ENCODE assay signal across 17 cellular contexts in the genomic region with DNA sequence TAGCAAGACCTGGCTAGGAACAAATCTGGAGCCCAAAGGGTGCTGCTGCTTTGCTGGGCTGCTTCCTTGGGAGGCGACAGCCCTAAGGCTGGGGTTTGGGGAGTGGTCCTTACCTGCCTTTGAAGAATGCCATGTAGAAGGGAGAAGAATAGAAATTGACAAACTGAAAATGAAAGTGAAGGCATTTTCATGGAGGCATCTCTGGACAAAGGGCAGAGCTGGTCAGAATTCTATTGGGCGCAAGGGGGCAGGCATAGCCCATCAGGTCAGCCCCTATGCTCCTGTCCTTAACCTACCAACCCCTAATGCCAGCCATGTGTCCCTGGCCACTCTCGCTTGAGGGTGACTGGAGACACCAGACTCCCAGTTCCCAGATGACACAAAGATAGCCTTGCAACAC. TPM values are rescaled to one million over a fixed set of nuclear protein-coding genes. Genes with fewer than 3 reads are reported as not detected.
DNase-seq lines count a peak whose midpoint lies in the region; ATAC-seq, FAIRE-seq and TF ChIP-seq lines count a peak whose summit lies in the region.
"Had no signal": no experiment of that assay in that cellular context is flagged by ENCODE, and none has a peak within 500 bp of the region (broad histone marks: within the 10 kb centered on the region; RNA-seq: fewer than 3 reads in every experiment).

No MANE protein-coding gene starts in this region.

- intact Hi-C loops in activated naive CD4-positive, alpha-beta T cell treated with anti-CD3 and anti-CD28 coated beads for 36 hours (cut with micrococcal nuclease): no loop called here
- intact Hi-C loops in GM12878 (cut with micrococcal nuclease; ENCODE audit: unreplicated experiment) (no loop called here), head of caudate nucleus (cut with DNase I) (no loop called here)

- TF ChIP-seq EP300 in GM12878 (IDR thresholded peaks at IDR 0.05; ENCODE audit: borderline replicate concordance in 1 of 2, control insufficient read depth in 1 of 2, low read depth in 2 of 2, low read length in 2 of 2): no peak

- H3K4me1 ChIP-seq in GM12878 (ENCODE audit: control insufficient read depth, insufficient read depth, low read length): peaks cover 5% of the 10 kb centered on the region; the same call in 1 of the 2 replicates
- peaks cover 3 to 18% (median 10%) of the 10 kb centered on the region in 4 donors for H3K4me1 ChIP-seq in liver (ENCODE audit: control insufficient read depth in 4 of 4, insufficient read depth in 4 of 4, low read length in 3 of 4)

- BruUV-seq in GM12878 (replicated peaks; lab: Mats Ljungman, UMichigan): no TSS peak

- H3K27me3 Mint-ChIP-seq in activated naive CD4-positive, alpha-beta T cell treated with anti-CD3 and anti-CD28 coated beads, Interleukin-2, amount 50 U/mL, for 24 hours: peaks cover 3% of the 10 kb centered on the region
- peaks cover 2% of the 10 kb centered on the region for H3K27me3 Mint-ChIP-seq in activated naive CD4-positive, alpha-beta T cell treated with anti-CD3 and anti-CD28 coated beads for 36 hours (ENCODE audit: low read depth)
- H3K27me3 Mint-ChIP-seq in HFFc6 (ENCODE audit: insufficient read depth): peaks cover 5% of the 10 kb centered on the region

- no peaks in the 10 kb centered on the region for H3K9me3 Mint-ChIP-seq in activated naive CD4-positive, alpha-beta T cell treated with anti-CD3 and anti-CD28 coated beads, Interleukin-2, amount 50 U/mL, for 24 hours
- H3K9me3 Mint-ChIP-seq in activated naive CD4-positive, alpha-beta T cell treated with anti-CD3 and anti-CD28 coated beads for 36 hours: no peaks in the 10 kb centered on the region
- H3K9me3 Mint-ChIP-seq in HFFc6: no peaks in the 10 kb centered on the region
- H3K9me3 Mint-ChIP-seq: CD8-positive, alpha-beta T cell had no signal

- H3K9me3 ChIP-seq in GM12878 (replicated peaks; ENCODE audit: control insufficient read depth, insufficient read depth, low read length): no peaks in the 10 kb centered on the region
- H3K9me3 ChIP-seq in liver (ENCODE audit: control insufficient read depth in 4 of 4, low read length in 3 of 4): no peaks in the 10 kb centered on the region

- TF ChIP-seq POLR2A in GM12878 (IDR thresholded peaks at IDR 0.05; ENCODE audit: low read depth, low read length): no peak
- no peak for TF ChIP-seq POLR2A in GM12891 (IDR thresholded peaks at IDR 0.05; ENCODE audit: low read depth, low read length)

- peak overlapping the region; percentile 28 for H2AFZ ChIP-seq in GM12878 (ENCODE audit: control insufficient read depth, low read depth, low read length)

- SMC1A ChIA-PET in GM12878 (lab: Charles Lee; ENCODE audit: uncharacterized antibody, unreplicated experiment): interaction anchor here (1.9 kb wide), 1 partner anchor 24 kb away, joined by 4 read pairs; no protein-coding TSS in a partner anchor

- H3K36me3 Mint-ChIP-seq in activated naive CD4-positive, alpha-beta T cell treated with anti-CD3 and anti-CD28 coated beads, Interleukin-2, amount 50 U/mL, for 24 hours: no peaks in the 10 kb centered on the region
- no peaks in the 10 kb centered on the region for H3K36me3 Mint-ChIP-seq in activated naive CD4-positive, alpha-beta T cell treated with anti-CD3 and anti-CD28 coated beads for 36 hours (ENCODE audit: low read depth)
- no peaks in the 10 kb centered on the region for H3K36me3 Mint-ChIP-seq in HFFc6 (ENCODE audit: low read depth)
- H3K36me3 Mint-ChIP-seq: CD8-positive, alpha-beta T cell had no signal

- POLR2A ChIA-PET in GM12878 (lab: Charles Lee): no interaction called here

- H3K27me3 ChIP-seq in GM12878 (replicated peaks in 1 of 2; ENCODE audit: control insufficient read depth in 2 of 2, insufficient read depth in 2 of 2, low read length in 1 of 2) (no peaks in the 10 kb centered on the region), liver (ENCODE audit: control insufficient read depth in 4 of 4, insufficient read depth in 4 of 4, low read length in 3 of 4) (no peaks in the 10 kb centered on the region)

- no peaks in the 10 kb centered on the region for H3K79me2 ChIP-seq in GM12878 (ENCODE audit: control insufficient read depth, insufficient read depth, low read length)

- H4K20me1 ChIP-seq in GM12878 (ENCODE audit: control insufficient read depth, insufficient read depth): no peaks in the 10 kb centered on the region

- H3K27ac Mint-ChIP-seq in activated naive CD4-positive, alpha-beta T cell treated with anti-CD3 and anti-CD28 coated beads, Interleukin-2, amount 50 U/mL, for 24 hours: peak overlapping the region; percentile 81
- H3K27ac Mint-ChIP-seq in activated naive CD4-positive, alpha-beta T cell treated with anti-CD3 and anti-CD28 coated beads for 36 hours: no peak overlapping the region
- H3K27ac Mint-ChIP-seq in HFFc6: no peak overlapping the region
- H3K27ac Mint-ChIP-seq: CD8-positive, alpha-beta T cell had no signal

- H3K9ac ChIP-seq in GM12878 (ENCODE audit: control insufficient read depth, insufficient read depth, low read length) (no peak overlapping the region), liver (ENCODE audit: low read depth in 1 of 2, low read length in 2 of 2) (no peak overlapping the region)

- in situ Hi-C loops in GM12878 (cut with MboI): no loop called here

- H3K4me3 ChIP-seq in GM12878 (no peak overlapping the region), liver (ENCODE audit: low read depth in 1 of 3, low read length in 3 of 3) (no peak overlapping the region)

- no peak overlapping the region for H3K4me2 ChIP-seq in GM12878 (ENCODE audit: control insufficient read depth, insufficient read depth)

- RAD21 ChIA-PET in GM12878 (lab: Charles Lee; ENCODE audit: unreplicated experiment): interaction anchor here (1.1 kb wide), 1 partner anchor 138 kb away, joined by 3 read pairs; no protein-coding TSS in a partner anchor

- H3K4me1 Mint-ChIP-seq in activated naive CD4-positive, alpha-beta T cell treated with anti-CD3 and anti-CD28 coated beads, Interleukin-2, amount 50 U/mL, for 24 hours: peaks cover 16% of the 10 kb centered on the region
- peaks cover 17% of the 10 kb centered on the region for H3K4me1 Mint-ChIP-seq in activated naive CD4-positive, alpha-beta T cell treated with anti-CD3 and anti-CD28 coated beads for 36 hours (ENCODE audit: low read depth)
- H3K4me1 Mint-ChIP-seq in HFFc6 (ENCODE audit: low read depth): peaks cover 17% of the 10 kb centered on the region

- 66% methylated on average over 3 of the region's 3 CpGs for WGBS in GM12878 (ENCODE audit: insufficient coverage, insufficient replicate concordance, low lambda C conversion rate, missing lambda C conversion rate)
- 73% methylated on average over 3 of the region's 3 CpGs for WGBS in liver

- no peak for FAIRE-seq in GM12878 (lab: Jason Lieb, UNC)
- FAIRE-seq in GM12891 (lab: Jason Lieb, UNC): no peak
- FAIRE-seq: D721Med, H54 had no signal

- H3K27ac ChIP-seq in GM12878 (ENCODE audit: control insufficient read depth, insufficient read depth) (no peak overlapping the region), liver (ENCODE audit: low read depth in 1 of 2, low read length in 2 of 2) (no peak overlapping the region)

- ATAC-seq in GM12878 (no peak), GM21360 (IDR thresholded peaks at IDR 0.05; ENCODE audit: unreplicated experiment) (no peak)
- ATAC-seq: CD8-positive, alpha-beta T cell had no signal

- TF ChIP-seq CTCF in HFFc6 (IDR thresholded peaks at IDR 0.05) (no peak), GM12878 (IDR thresholded peaks at IDR 0.05 in 2 of 3, conservative IDR thresholded peaks at IDR 0.05 in 1 of 3; ENCODE audit: control insufficient read depth in 2 of 3, extremely low read depth in 1 of 3, insufficient read depth in 1 of 3, low read depth in 3 of 3, low read length in 3 of 3) (no peak), liver (IDR thresholded peaks at IDR 0.05; ENCODE audit: low read depth, low read length, missing input control) (peak; percentile 4)

- no peak overlapping the region for H3K4me3 Mint-ChIP-seq in activated naive CD4-positive, alpha-beta T cell treated with anti-CD3 and anti-CD28 coated beads, Interleukin-2, amount 50 U/mL, for 24 hours
- no peak overlapping the region for H3K4me3 Mint-ChIP-seq in activated naive CD4-positive, alpha-beta T cell treated with anti-CD3 and anti-CD28 coated beads for 36 hours
- peak overlapping the region; percentile 63; the same call in 1 of the 2 replicates for H3K4me3 Mint-ChIP-seq in HFFc6
- H3K4me3 Mint-ChIP-seq: CD8-positive, alpha-beta T cell had no signal

- no peak for DNase-seq in activated naive CD4-positive, alpha-beta T cell treated with anti-CD3 and anti-CD28 coated beads for 36 hours
- DNase-seq in HFFc6: no peak
- no peak for DNase-seq in GM12878 (ENCODE audit: low read depth, low spot score)
- no peak for DNase-seq in head of caudate nucleus
- no peak for DNase-seq in GM12891 (ENCODE audit: insufficient read length, low spot score)
- DNase-seq: AML-193; CD8-positive, alpha-beta T cell; DND-41; GDM1; NCI-H1436 treated with DMSO at 0.1 percent for 48 hours; NCI-H2081; NCI-H526 treated with DMSO at 0.1 percent for 48 hours had no signal

- TF ChIP-seq RAD21 in GM12878 (IDR thresholded peaks at IDR 0.05; ENCODE audit: insufficient read depth, low read depth, low read length): no peak
- peak; percentile 32 to 35 for TF ChIP-seq RAD21 in liver (IDR thresholded peaks at IDR 0.05)

- CTCF ChIA-PET in activated naive CD4-positive, alpha-beta T cell treated with anti-CD3 and anti-CD28 coated beads for 36 hours (lab: Charles Lee): no interaction called here
- CTCF ChIA-PET in GM12878 (lab: Yijun Ruan, JAX): interaction anchor here (1.1 to 1.5 kb wide), 3 partner anchors 9 to 141 kb away, joined by 3 read pairs; no protein-coding TSS in a partner anchor

- H3K36me3 ChIP-seq in GM12878 (ENCODE audit: control insufficient read depth in 2 of 2, insufficient read depth in 2 of 2, low read length in 1 of 2): no peaks in the 10 kb centered on the region
- no peaks in the 10 kb centered on the region for H3K36me3 ChIP-seq in liver (ENCODE audit: control insufficient read depth in 4 of 4, insufficient read depth in 3 of 4, low read depth in 1 of 4, low read length in 3 of 4)

RNA-seq across cellular contexts. Expression of gene ARHGEF19, which starts 7.6 kb away (rescaled TPM):
- 1 to 10 TPM; 5.3 to 5.9 TPM for total RNA-seq in activated naive CD4-positive, alpha-beta T cell treated with anti-CD3 and anti-CD28 coated beads for 36 hours
- total RNA-seq in HFFc6 (2021; fragmentation: NEBNext Ultra II Directional; extraction: Animal tissue kit (Norgen Biotek cat#: 25700)): 1 to 10 TPM; 5.5 to 9.0 (median 7.2) TPM
- total RNA-seq in GM12878 (2013; cell fraction: nucleolus; rRNA removed): 2.6 and 8.4 TPM in 2 replicates
- 0.49 and 0.56 TPM in 2 replicates for total RNA-seq in GM12878 (2014; rRNA removed)
- total RNA-seq in GM12878 (2014; rRNA removed; fragmentation: Illumina TruSeq; extraction: Trizol): 0.40 and 0.60 TPM in 2 replicates
- 2.0 and 2.5 TPM in 2 replicates for total RNA-seq in GM12878 (2021)
- 1.9 TPM for polyA plus RNA-seq in GM12878 (2011; ENCODE audit: low read depth)
- polyA plus RNA-seq in GM12878 (2011; rRNA removed): 1.2 and 1.6 TPM in 2 replicates
- 2.6 and 2.9 TPM in 2 replicates for polyA plus RNA-seq in GM12878 (2011; cell fraction: cytosol; rRNA removed)
- 9.1 and 9.5 TPM in 2 replicates for polyA plus RNA-seq in GM12878 (2011; cell fraction: nucleus; rRNA removed)
- 2.4 and 4.4 TPM in 2 replicates for polyA plus RNA-seq in GM12878 (2012)
- polyA plus RNA-seq in GM12878 (2014; fragmentation: Illumina TruSeq; extraction: Trizol): 0.22 and 0.38 TPM in 2 replicates
- polyA plus RNA-seq in GM12878 (2014; fragmentation: Nextera tagmentation; extraction: Ambion mirVana): under 1 TPM in 1 of 2 experiments, not detected in 1; 0.15 TPM
- polyA plus RNA-seq in GM12878 (2014; rRNA removed): 2.2 and 2.9 TPM in 2 replicates
- 1 to 10 TPM in 1 of 2 experiments, under 1 TPM in 1; 0.67 to 1.2 TPM for polyA plus RNA-seq in GM12878 (2016; fragmentation: Nextera tagmentation; extraction: Ambion mirVana)
- 0.51 and 2.5 TPM in 2 replicates for polyA minus RNA-seq in GM12878 (2011; rRNA and poly(A)+ RNA removed)
- 1.7 TPM in 1 of 2 replicates, not detected in the other for polyA minus RNA-seq in GM12878 (2011; cell fraction: cytosol; rRNA and poly(A)+ RNA removed)
- 1.6 and 2.1 TPM in 2 replicates for polyA minus RNA-seq in GM12878 (2011; cell fraction: nucleus; rRNA and poly(A)+ RNA removed)
- total RNA-seq in liver: 1 to 10 TPM in 1 of 2 donors, under 1 TPM in 1; 0.79 to 3.0 TPM
- polyA plus RNA-seq in liver: 1 to 10 TPM; 1.9 to 3.2 TPM
- polyA plus RNA-seq in GM12891 (2012; ENCODE audit: low read depth, missing spikeins): 1.1 TPM

RNA-seq across cellular contexts. Expression of gene CPLANE2, which starts 16.9 kb away (rescaled TPM):
- total RNA-seq in activated naive CD4-positive, alpha-beta T cell treated with anti-CD3 and anti-CD28 coated beads for 36 hours: 1 to 10 TPM; 2.7 to 4.0 TPM
- total RNA-seq in HFFc6 (2021; fragmentation: NEBNext Ultra II Directional; extraction: Animal tissue kit (Norgen Biotek cat#: 25700)): 10 to 100 TPM in 1 of 6 experiments, 1 to 10 TPM in 5; 6.5 to 11.8 (median 7.5) TPM
- total RNA-seq in GM12878 (2013; cell fraction: nucleolus; rRNA removed): 4.0 and 4.2 TPM in 2 replicates
- total RNA-seq in GM12878 (2014; rRNA removed): 2.6 and 4.5 TPM in 2 replicates
- 1.4 and 2.5 TPM in 2 replicates for total RNA-seq in GM12878 (2014; rRNA removed; fragmentation: Illumina TruSeq; extraction: Trizol)
- total RNA-seq in GM12878 (2021): 4.0 and 4.1 TPM in 2 replicates
- polyA plus RNA-seq in GM12878 (2011; ENCODE audit: low read depth): 0.39 TPM
- polyA plus RNA-seq in GM12878 (2011; rRNA removed): 0.61 and 1.3 TPM in 2 replicates
- polyA plus RNA-seq in GM12878 (2011; cell fraction: cytosol; rRNA removed): 2.2 and 4.4 TPM in 2 replicates
- polyA plus RNA-seq in GM12878 (2011; cell fraction: nucleus; rRNA removed): 4.3 and 5.5 TPM in 2 replicates
- 3.8 and 4.0 TPM in 2 replicates for polyA plus RNA-seq in GM12878 (2012)
- 0.11 and 1.2 TPM in 2 replicates for polyA plus RNA-seq in GM12878 (2014; fragmentation: Illumina TruSeq; extraction: Trizol)
- under 1 TPM in 1 of 2 experiments, not detected in 1; 0.09 TPM for polyA plus RNA-seq in GM12878 (2014; fragmentation: Nextera tagmentation; extraction: Ambion mirVana)
- polyA plus RNA-seq in GM12878 (2014; rRNA removed): 1.2 and 3.7 TPM in 2 replicates
- polyA plus RNA-seq in GM12878 (2016; fragmentation: Nextera tagmentation; extraction: Ambion mirVana): 1 to 10 TPM; 2.3 to 2.9 TPM
- polyA minus RNA-seq in GM12878 (2011; rRNA and poly(A)+ RNA removed): 7.0 and 7.2 TPM in 2 replicates
- 0.83 TPM in 1 of 2 replicates, not detected in the other for polyA minus RNA-seq in GM12878 (2011; cell fraction: cytosol; rRNA and poly(A)+ RNA removed)
- polyA minus RNA-seq in GM12878 (2011; cell fraction: nucleus; rRNA and poly(A)+ RNA removed): 3.7 and 4.0 TPM in 2 replicates
- total RNA-seq in liver: 1 to 10 TPM; 2.5 to 2.7 TPM
- polyA plus RNA-seq in liver: 1 to 10 TPM in 1 of 2 donors, under 1 TPM in 1; 0.96 to 2.4 TPM
- polyA plus RNA-seq in GM12891 (2012; ENCODE audit: low read depth, missing spikeins): 3.0 TPM
